In genomic region chr3:63912768-63913588, GRCh38 we compare ENCODE assay signal across 9 cellular contexts. TPM values are rescaled to one million over a fixed set of nuclear protein-coding genes. Genes with fewer than 3 reads are reported as not detected.
A peak's percentile ranks its signal among the peaks of the same experiment; 100 is the strongest.
DNase-seq lines count a peak whose midpoint lies in the region; ATAC-seq and TF ChIP-seq lines count a peak whose summit lies in the region.
"Had no signal": no experiment of that assay in that cellular context is flagged by ENCODE, and none has a peak within 500 bp of the region (broad histone marks: within the 10 kb centered on the region; RNA-seq: fewer than 3 reads in every experiment).

No MANE protein-coding gene starts in this region.

- no peaks in the 10 kb centered on the region for H3K9me2 ChIP-seq in GM23338 (ENCODE audit: insufficient read depth)

- TF ChIP-seq CTCF in GM23338 (conservative IDR thresholded peaks at IDR 0.05; ENCODE audit: low read depth in 2 of 2) (no peak), thoracic aorta (IDR thresholded peaks at IDR 0.05) (no peak)

- H3K4me1 ChIP-seq in CD4-positive, alpha-beta memory T cell (ENCODE audit: insufficient read depth, low read length) = peaks cover 36% of the 10 kb centered on the region
- H3K4me1 ChIP-seq in GM23338 (ENCODE audit: insufficient read depth) (peaks cover 5% of the 10 kb centered on the region), neuron (ENCODE audit: insufficient read depth, low read length) (peaks cover 28% of the 10 kb centered on the region), thoracic aorta (ENCODE audit: control insufficient read depth in 1 of 2, low read depth in 2 of 2) (peaks cover 15 to 26% of the 10 kb centered on the region in 2 donors)

- H3K4me3 Mint-ChIP-seq in CD4-positive, alpha-beta memory T cell = peak overlapping the region; percentile 85 to 91 (median 86)
- H3K4me3 Mint-ChIP-seq in GM23338 = peak overlapping the region; percentile 90
- H3K4me3 Mint-ChIP-seq in activated T-helper 1 cell treated with anti-CD3 and anti-CD28 coated beads, Interleukin-12 subunit alpha, Interleukin-12 subunit beta, Interleukin-2, Interleukin-4 antibody, amounts not matched to agents 30 ng/mL and 10 ng/mL and 1 ng/mL, durations not matched to agents 14 hours and 24 hours and 36 hours = peak overlapping the region; percentile 89

- H3K9me3 Mint-ChIP-seq in CD4-positive, alpha-beta memory T cell = no peaks in the 10 kb centered on the region
- H3K9me3 Mint-ChIP-seq in GM23338 = no peaks in the 10 kb centered on the region
- no peaks in the 10 kb centered on the region for H3K9me3 Mint-ChIP-seq in activated T-helper 1 cell treated with anti-CD3 and anti-CD28 coated beads, Interleukin-12 subunit alpha, Interleukin-12 subunit beta, Interleukin-2, Interleukin-4 antibody, amounts not matched to agents 30 ng/mL and 10 ng/mL and 1 ng/mL, durations not matched to agents 14 hours and 24 hours and 36 hours

- peaks cover 36% of the 10 kb centered on the region for H3K79me2 ChIP-seq in GM23338 (replicated peaks; ENCODE audit: insufficient read depth)

- H3K4me3 ChIP-seq in CD4-positive, alpha-beta memory T cell (ENCODE audit: low read length in 2 of 2) = peak overlapping the region; percentile 25 to 54
- peak overlapping the region; percentile 81 for H3K4me3 ChIP-seq in GM23338
- peak overlapping the region; percentile 76 for H3K4me3 ChIP-seq in neuron (ENCODE audit: low read length)
- peak overlapping the region; percentile 94 for H3K4me3 ChIP-seq in thoracic aorta

- H3K36me3 Mint-ChIP-seq in CD4-positive, alpha-beta memory T cell = peaks cover 16 to 41% of the 10 kb centered on the region in 2 donors
- H3K36me3 Mint-ChIP-seq in GM23338 (ENCODE audit: low read depth) = peaks cover 23% of the 10 kb centered on the region
- peaks cover 29% of the 10 kb centered on the region for H3K36me3 Mint-ChIP-seq in activated T-helper 1 cell treated with anti-CD3 and anti-CD28 coated beads, Interleukin-12 subunit alpha, Interleukin-12 subunit beta, Interleukin-2, Interleukin-4 antibody, amounts not matched to agents 30 ng/mL and 10 ng/mL and 1 ng/mL, durations not matched to agents 14 hours and 24 hours and 36 hours (ENCODE audit: low read depth)

- DNase-seq in CD4-positive, alpha-beta memory T cell = peak; percentile 38 to 70 (median 49)
- DNase-seq in GM23338 (ENCODE audit: low spot score) = peak; percentile 75
- DNase-seq in NCI-H510A (lab: John Stamatoyannopoulos, UW) = peak; percentile 40
- DNase-seq in activated T-helper 1 cell treated with anti-CD3 and anti-CD28 coated beads, Interleukin-12 subunit alpha, Interleukin-12 subunit beta, Interleukin-2, Interleukin-4 antibody, amounts not matched to agents 30 ng/mL and 10 ng/mL and 1 ng/mL, durations not matched to agents 14 hours and 24 hours and 36 hours (ENCODE audit: low spot score) = peak; percentile 15
- peak; percentile 49 for DNase-seq in fibroblast of peridontal ligament (ENCODE audit: extremely low read depth)
- no peak for DNase-seq in thoracic aorta (ENCODE audit: low spot score)
- no peak for DNase-seq in NCI-H446 (lab: John Stamatoyannopoulos, UW)

- peaks cover 34 to 67% (median 45%) of the 10 kb centered on the region in 4 donors for H3K4me1 Mint-ChIP-seq in CD4-positive, alpha-beta memory T cell
- H3K4me1 Mint-ChIP-seq in GM23338 = peaks cover 35% of the 10 kb centered on the region
- H3K4me1 Mint-ChIP-seq in activated T-helper 1 cell treated with anti-CD3 and anti-CD28 coated beads, Interleukin-12 subunit alpha, Interleukin-12 subunit beta, Interleukin-2, Interleukin-4 antibody, amounts not matched to agents 30 ng/mL and 10 ng/mL and 1 ng/mL, durations not matched to agents 14 hours and 24 hours and 36 hours (ENCODE audit: low read depth) = peaks cover 59% of the 10 kb centered on the region

- intact Hi-C loops in CD4-positive, alpha-beta memory T cell (cut with micrococcal nuclease) = loop anchor here (1.0 kb wide), 3 partner anchors 50 to 110 kb away; partner anchors contain the start of genes ATXN7, PSMD6 and THOC7
- intact Hi-C loops in activated T-helper 1 cell treated with anti-CD3 and anti-CD28 coated beads, Interleukin-12 subunit alpha, Interleukin-12 subunit beta, Interleukin-2, Interleukin-4 antibody, amounts not matched to agents 30 ng/mL and 10 ng/mL and 1 ng/mL, durations not matched to agents 14 hours and 24 hours and 36 hours (cut with micrococcal nuclease) = loop anchor here (1.0 kb wide), 1 partner anchor 110 kb away; the partner anchor contains the start of gene PSMD6

- no peaks in the 10 kb centered on the region for H3K27me3 Mint-ChIP-seq in CD4-positive, alpha-beta memory T cell
- H3K27me3 Mint-ChIP-seq in GM23338 (ENCODE audit: insufficient read depth, low read depth, poor library complexity) = peaks cover 2% of the 10 kb centered on the region
- H3K27me3 Mint-ChIP-seq in activated T-helper 1 cell treated with anti-CD3 and anti-CD28 coated beads, Interleukin-12 subunit alpha, Interleukin-12 subunit beta, Interleukin-2, Interleukin-4 antibody, amounts not matched to agents 30 ng/mL and 10 ng/mL and 1 ng/mL, durations not matched to agents 14 hours and 24 hours and 36 hours (ENCODE audit: insufficient read depth) = peaks cover 2% of the 10 kb centered on the region

- no peaks in the 10 kb centered on the region for H3F3A ChIP-seq in GM23338 (replicated peaks; ENCODE audit: low read depth)

- H3K36me3 ChIP-seq in CD4-positive, alpha-beta memory T cell (ENCODE audit: insufficient read depth, low read length) = peaks cover 11% of the 10 kb centered on the region
- H3K36me3 ChIP-seq in GM23338 (ENCODE audit: insufficient read depth) (no peaks in the 10 kb centered on the region), neuron (ENCODE audit: insufficient read depth, low read length) (peaks cover 15% of the 10 kb centered on the region), thoracic aorta (no peaks in the 10 kb centered on the region)

- H2AFZ ChIP-seq in GM23338 (peak overlapping the region; percentile 49; the same call in 1 of the 2 replicates), neuron (ENCODE audit: low read depth, low read length) (peak overlapping the region; percentile 81)

- H3K27ac ChIP-seq in CD4-positive, alpha-beta memory T cell (ENCODE audit: low read depth, low read length) = peak overlapping the region; percentile 84
- H3K27ac ChIP-seq in GM23338 (ENCODE audit: low read depth) = peak overlapping the region; percentile 40; the same call in 1 of the 2 replicates
- H3K27ac ChIP-seq in thoracic aorta = peak overlapping the region; percentile 64 to 98

- peaks cover 4% of the 10 kb centered on the region; the same call in 1 of the 2 replicates for H4K20me1 ChIP-seq in GM23338 (replicated peaks; ENCODE audit: insufficient read depth)

- H3K27me3 ChIP-seq in CD4-positive, alpha-beta memory T cell (ENCODE audit: insufficient read depth, low read length) = no peaks in the 10 kb centered on the region
- H3K27me3 ChIP-seq in GM23338 (ENCODE audit: insufficient read depth) (peaks cover 17% of the 10 kb centered on the region), neuron (ENCODE audit: insufficient read depth, low read length) (no peaks in the 10 kb centered on the region), thoracic aorta (replicated peaks; ENCODE audit: insufficient read depth) (no peaks in the 10 kb centered on the region)

- H3K4me2 ChIP-seq in GM23338 = peak overlapping the region; percentile 80

- peak overlapping the region; percentile 87 to 97 (median 96) for H3K27ac Mint-ChIP-seq in CD4-positive, alpha-beta memory T cell
- peak overlapping the region; percentile 95 for H3K27ac Mint-ChIP-seq in GM23338
- peak overlapping the region; percentile 94 for H3K27ac Mint-ChIP-seq in activated T-helper 1 cell treated with anti-CD3 and anti-CD28 coated beads, Interleukin-12 subunit alpha, Interleukin-12 subunit beta, Interleukin-2, Interleukin-4 antibody, amounts not matched to agents 30 ng/mL and 10 ng/mL and 1 ng/mL, durations not matched to agents 14 hours and 24 hours and 36 hours

- CTCF ChIA-PET in CD4-positive, alpha-beta memory T cell (lab: Charles Lee; ENCODE audit: partially characterized antibody) = interaction anchor here (0.9 to 1.0 kb wide), 2 partner anchors 23 to 110 kb away, joined by 3 to 5 read pairs; partner anchors contain the start of gene PSMD6

- H3K9me3 ChIP-seq in CD4-positive, alpha-beta memory T cell (ENCODE audit: control insufficient read depth in 1 of 2, low read length in 2 of 2) = no peaks in the 10 kb centered on the region
- H3K9me3 ChIP-seq in neuron (ENCODE audit: low read length) (no peaks in the 10 kb centered on the region), thoracic aorta (no peaks in the 10 kb centered on the region)

- peak; percentile 30 for ATAC-seq in GM23338
- peak; percentile 38 for ATAC-seq in thoracic aorta (ENCODE audit: insufficient number of reproducible peaks, low FRiP score, low read depth)

- POLR2A ChIA-PET in CD4-positive, alpha-beta memory T cell (lab: Charles Lee; ENCODE audit: partially characterized antibody) = interaction anchor here (1.3 to 2.7 kb wide), 13 partner anchors 9 to 111 kb away, joined by 3 to 34 read pairs (median 7); partner anchors contain the start of genes ATXN7, PSMD6 and THOC7

RNA-seq across cellular contexts. Expression of gene SCAANT1, which starts 0.8 kb away (rescaled TPM):
- not detected for total RNA-seq in CD4-positive, alpha-beta memory T cell
- not detected for polyA plus RNA-seq in CD4-positive, alpha-beta memory T cell
- total RNA-seq in GM23338 (2014; rRNA removed; shearing (Covaris generic)) = not detected in 2 replicates
- 1.2 TPM in 1 of 2 replicates, not detected in the other for polyA plus RNA-seq in GM23338 (2016; fragmentation: Nextera tagmentation; extraction: Ambion mirVana)
- total RNA-seq in activated T-helper 1 cell treated with anti-CD3 and anti-CD28 coated beads, Interleukin-12 subunit alpha, Interleukin-12 subunit beta, Interleukin-2, Interleukin-4 antibody, amounts not matched to agents 30 ng/mL and 10 ng/mL and 1 ng/mL, durations not matched to agents 14 hours and 24 hours and 36 hours = not detected in 2 replicates
- total RNA-seq in thoracic aorta = not detected
- total RNA-seq: T-helper 1 cell treated with Interleukin-12 subunit alpha and Interleukin-12 subunit beta and Interleukin-4 antibody, amounts not matched to agents 30 ng/mL and 1 ng/mL, for 36 hours had no signal

RNA-seq across cellular contexts. Expression of gene ATXN7, which starts 49.3 kb away (rescaled TPM):
- total RNA-seq in CD4-positive, alpha-beta memory T cell = 100 to 1,000 TPM; 153 to 160 TPM
- polyA plus RNA-seq in CD4-positive, alpha-beta memory T cell = 10 to 100 TPM; 13.4 to 25.1 TPM
- 8.0 and 17.2 TPM in 2 replicates for total RNA-seq in GM23338 (2014; rRNA removed; shearing (Covaris generic))
- polyA plus RNA-seq in GM23338 (2016; fragmentation: Nextera tagmentation; extraction: Ambion mirVana) = 3.2 and 4.0 TPM in 2 replicates
- total RNA-seq in activated T-helper 1 cell treated with anti-CD3 and anti-CD28 coated beads, Interleukin-12 subunit alpha, Interleukin-12 subunit beta, Interleukin-2, Interleukin-4 antibody, amounts not matched to agents 30 ng/mL and 10 ng/mL and 1 ng/mL, durations not matched to agents 14 hours and 24 hours and 36 hours = 40.7 and 48.2 TPM in 2 replicates
- total RNA-seq in thoracic aorta = 10 to 100 TPM; 32.5 to 38.4 TPM

RNA-seq across cellular contexts. Expression of gene THOC7, which starts 49.4 kb away (rescaled TPM):
- 10 to 100 TPM; 40.2 TPM for total RNA-seq in CD4-positive, alpha-beta memory T cell
- 100 to 1,000 TPM in 1 of 2 donors, 10 to 100 TPM in 1; 85.5 to 142 TPM for polyA plus RNA-seq in CD4-positive, alpha-beta memory T cell
- 50.5 and 53.9 TPM in 2 replicates for total RNA-seq in GM23338 (2014; rRNA removed; shearing (Covaris generic))
- 154 and 166 TPM in 2 replicates for polyA plus RNA-seq in GM23338 (2016; fragmentation: Nextera tagmentation; extraction: Ambion mirVana)
- total RNA-seq in activated T-helper 1 cell treated with anti-CD3 and anti-CD28 coated beads, Interleukin-12 subunit alpha, Interleukin-12 subunit beta, Interleukin-2, Interleukin-4 antibody, amounts not matched to agents 30 ng/mL and 10 ng/mL and 1 ng/mL, durations not matched to agents 14 hours and 24 hours and 36 hours = 100 and 106 TPM in 2 replicates
- total RNA-seq in thoracic aorta = 10 to 100 TPM; 38.0 to 68.9 TPM

Comparison
In these comparisons a context has a peak if more than half of its experiments do, and no peak if none do; other contexts are left out.
1. DNase-seq: peak in CD4-positive, alpha-beta memory T cell (5 of 5), GM23338 (single experiment), NCI-H510A (single experiment), activated T-helper 1 cell treated with anti-CD3 and anti-CD28 coated beads, Interleukin-12 subunit alpha, Interleukin-12 subunit beta, Interleukin-2, Interleukin-4 antibody, amounts not matched to agents 30 ng/mL and 10 ng/mL and 1 ng/mL, durations not matched to agents 14 hours and 24 hours and 36 hours (single experiment) and fibroblast of peridontal ligament (single experiment); none in thoracic aorta (single experiment) and NCI-H446 (0 of 2).
2. H3K4me3 ChIP-seq: peak in every context shown above with its lines; median percentile 94 in thoracic aorta; 81 in GM23338; 76 in neuron; 40 in CD4-positive, alpha-beta memory T cell.
3. Peak in every context shown above with its lines, with median percentiles within 50 percentile points of each other: H3K27ac ChIP-seq, H3K27ac Mint-ChIP-seq and H3K4me3 Mint-ChIP-seq.